29 cellular contexts compared by ENCODE assay signal in the genomic region with DNA sequence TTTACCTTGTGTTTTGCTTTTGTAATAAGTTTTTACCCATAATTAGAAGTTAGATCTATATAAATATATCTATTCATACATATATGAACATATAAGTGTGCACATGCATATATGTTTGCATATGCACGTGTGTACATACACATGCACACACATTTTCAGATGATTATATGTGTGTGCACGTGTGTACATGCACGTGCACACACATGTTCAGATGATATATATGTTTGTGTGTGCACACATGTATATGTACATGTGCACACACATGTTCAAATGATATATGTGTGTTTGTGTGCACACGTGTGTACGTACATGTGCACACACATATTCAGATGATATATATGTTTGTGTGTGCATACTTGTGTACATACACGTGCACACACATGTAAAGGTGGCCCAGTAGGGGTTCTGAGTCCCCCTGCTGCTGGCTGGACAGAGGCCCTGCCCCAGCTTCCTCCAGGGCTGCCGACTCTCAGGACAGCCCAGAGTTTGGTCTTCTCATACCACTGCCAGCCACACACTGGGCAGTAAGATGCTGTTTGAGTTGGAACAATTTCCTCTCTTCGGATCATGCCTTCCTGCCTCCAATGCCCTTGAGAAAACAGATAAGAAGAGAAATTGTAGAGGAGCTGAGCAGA.
"Had no signal": no experiment of that assay in that cellular context is flagged by ENCODE, and none has a peak within 500 bp of the region (broad histone marks: within the 10 kb centered on the region; RNA-seq: fewer than 3 reads in every experiment).

No MANE protein-coding gene starts in this region.

- H3K36me3 ChIP-seq: adrenal gland had no signal

- FAIRE-seq: colon, endometrium, endothelial cell of umbilical vein, frontal cortex had no signal

- H3K4me3 ChIP-seq: adrenal gland, body of pancreas had no signal

- H3K4me1 ChIP-seq: adrenal gland, body of pancreas had no signal

- ATAC-seq: activated CD4-positive, alpha-beta T cell treated with anti-CD3 and anti-CD28 coated beads for 36 hours; activated CD8-positive, alpha-beta T cell treated with anti-CD3 and anti-CD28 coated beads, Interleukin-2, amount 10 ng/mL, durations not matched to agents 7 days and 5 days; activated naive CD8-positive, alpha-beta T cell treated with anti-CD3 and anti-CD28 coated beads, Interleukin-2, amount 50 U/mL, for 24 hours; activated T-cell treated with anti-CD3 and anti-CD28 coated beads, Interleukin-2, amount 50 U/mL, for 4 hours; activated T-helper 17 cell treated with anti-CD3 and anti-CD28 coated beads, Interleukin-2, amount 50 U/mL, for 72 hours; body of pancreas; T-helper 17 cell had no signal

- H3K27ac ChIP-seq: adrenal gland, body of pancreas, epithelial cell of prostate had no signal

- H3K9me3 ChIP-seq: adrenal gland, body of pancreas had no signal

- H3K27me3 ChIP-seq: adrenal gland, body of pancreas had no signal

- DNase-seq: activated CD4-positive, alpha-beta memory T cell treated with anti-CD3 and anti-CD28 coated beads for 36 hours; activated CD4-positive, alpha-beta T cell treated with anti-CD3 and anti-CD28 coated beads for 36 hours; activated CD4-positive, alpha-beta T cell treated with anti-CD3 and anti-CD28 coated beads, Interleukin-2, amount 10 ng/mL, durations not matched to agents 24 days and 14 days; activated CD4-positive, CD25-positive, alpha-beta regulatory T cell; activated CD4-positive, CD25-positive, alpha-beta regulatory T cell treated with anti-CD3 and anti-CD28 coated beads, Interleukin-2, amount 50 U/mL, for 72 hours; activated CD8-positive, alpha-beta T cell treated with anti-CD3 and anti-CD28 coated beads, Interleukin-2, amount 10 ng/mL, durations not matched to agents 7 days and 5 days; activated effector memory CD4-positive, alpha-beta T cell treated with Interleukin-2 at 50 U/mL for 16 hours; activated gamma-delta T cell treated with Interleukin-2 at 50 U/mL for 16 hours; activated naive CD4-positive, alpha-beta T cell treated with Interleukin-2 at 50 U/mL for 16 hours; activated naive CD8-positive, alpha-beta T cell treated with anti-CD3 and anti-CD28 coated beads for 36 hours; activated naive CD8-positive, alpha-beta T cell treated with anti-CD3 and anti-CD28 coated beads, Interleukin-2, amount 50 U/mL, for 24 hours; activated T-cell treated with anti-CD3 and anti-CD28 coated beads, Interleukin-2, amount 50 U/mL, for 4 hours; adrenal gland; amygdala; aorta; body of pancreas; caudate nucleus; effector CD8-positive, alpha-beta T cell; foreskin fibroblast; glutamatergic neuron; T-helper 1 cell; T-helper 17 cell; T1000 had no signal
